ENCODE assay signal across 1 cellular context in genomic region chr1:21853130-21853424, GRCh38.
TF ChIP-seq lines count a peak whose summit lies in the region.

No MANE protein-coding gene starts in this region.

TF ChIP-seq in K562, 482 proteins besides CTCF, POLR2A, EP300 and RAD21 (continued from another document):
- TF ChIP-seq ZNF592 (IDR thresholded peaks at IDR 0.05) (peak; percentile 50; the same call in 1 of the 2 replicates), MNT (conservative IDR thresholded peaks at IDR 0.05) (0 out of 4 replicates have a peak, but pooled peaks of 1 of the 2 experiments have one; percentile 21), ZBTB49 (CRISPR knock-in tag; IDR thresholded peaks at IDR 0.05; ENCODE audit: borderline replicate concordance) (no peak), TEAD4 (IDR thresholded peaks at IDR 0.05; ENCODE audit: low read length) (no peak), TEAD4 (CRISPR knock-in tag; IDR thresholded peaks at IDR 0.05; ENCODE audit: borderline replicate concordance) (no peak; the same call in 1 of the 2 replicates), KLF6 (CRISPR knock-in tag; IDR thresholded peaks at IDR 0.05; ENCODE audit: borderline replicate concordance) (peak; percentile 78; the same call in 1 of the 2 replicates), KLF1 (tag; IDR thresholded peaks at IDR 0.05) (peak; percentile 97), ZNF41 (CRISPR knock-in tag; conservative IDR thresholded peaks at IDR 0.05) (no peak), NFE2 (IDR thresholded peaks at IDR 0.05; ENCODE audit: low read depth) (no peak), MYC (IDR thresholded peaks at IDR 0.05; ENCODE audit: low read depth, low read length) (peak; percentile 25; the same call in 1 of the 2 replicates), MYC (CRISPR knock-in tag; IDR thresholded peaks at IDR 0.05; ENCODE audit: borderline replicate concordance, low read depth) (no peak), KDM5B (IDR thresholded peaks at IDR 0.05; ENCODE audit: insufficient replicate concordance, low read depth, low read length) (no peak), MAX (CRISPR knock-in tag; IDR thresholded peaks at IDR 0.05) (peak; percentile 95), EP400 (IDR thresholded peaks at IDR 0.05) (peak; percentile 44; the same call in 1 of the 2 replicates), CBFB (CRISPR knock-in tag; IDR thresholded peaks at IDR 0.05) (peak; percentile 55; the same call in 1 of the 2 replicates), NR2C1 (IDR thresholded peaks at IDR 0.05) (no peak), NR2C1 (tag; IDR thresholded peaks at IDR 0.05) (no peak), ARID3B (CRISPR knock-in tag; IDR thresholded peaks at IDR 0.05; ENCODE audit: borderline replicate concordance) (no peak), ZBTB33 (CRISPR knock-in tag; IDR thresholded peaks at IDR 0.05) (peak; percentile 92), ZNF639 (CRISPR knock-in tag; conservative IDR thresholded peaks at IDR 0.05 in 1 of 2, IDR thresholded peaks at IDR 0.05 in 1 of 2) (no peak), YY1 (IDR thresholded peaks at IDR 0.05; ENCODE audit: borderline replicate concordance in 1 of 3, control insufficient read depth in 1 of 3, extremely low read depth in 1 of 3, insufficient read depth in 3 of 3, insufficient read length in 1 of 3, insufficient replicate concordance in 2 of 3, low read depth in 1 of 3, low read length in 2 of 3) (peak in 2 of 3 experiments; percentile 40 to 71)
- TF ChIP-seq, protein P1, sequence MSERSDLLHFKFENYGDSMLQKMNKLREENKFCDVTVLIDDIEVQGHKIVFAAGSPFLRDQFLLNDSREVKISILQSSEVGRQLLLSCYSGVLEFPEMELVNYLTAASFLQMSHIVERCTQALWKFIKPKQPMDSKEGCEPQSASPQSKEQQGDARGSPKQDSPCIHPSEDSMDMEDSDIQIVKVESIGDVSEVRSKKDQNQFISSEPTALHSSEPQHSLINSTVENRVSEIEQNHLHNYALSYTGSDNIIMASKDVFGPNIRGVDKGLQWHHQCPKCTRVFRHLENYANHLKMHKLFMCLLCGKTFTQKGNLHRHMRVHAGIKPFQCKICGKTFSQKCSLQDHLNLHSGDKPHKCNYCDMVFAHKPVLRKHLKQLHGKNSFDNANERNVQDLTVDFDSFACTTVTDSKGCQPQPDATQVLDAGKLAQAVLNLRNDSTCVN (CRISPR knock-in tag; IDR thresholded peaks at IDR 0.05) = no peak
- TF ChIP-seq, protein P2, sequence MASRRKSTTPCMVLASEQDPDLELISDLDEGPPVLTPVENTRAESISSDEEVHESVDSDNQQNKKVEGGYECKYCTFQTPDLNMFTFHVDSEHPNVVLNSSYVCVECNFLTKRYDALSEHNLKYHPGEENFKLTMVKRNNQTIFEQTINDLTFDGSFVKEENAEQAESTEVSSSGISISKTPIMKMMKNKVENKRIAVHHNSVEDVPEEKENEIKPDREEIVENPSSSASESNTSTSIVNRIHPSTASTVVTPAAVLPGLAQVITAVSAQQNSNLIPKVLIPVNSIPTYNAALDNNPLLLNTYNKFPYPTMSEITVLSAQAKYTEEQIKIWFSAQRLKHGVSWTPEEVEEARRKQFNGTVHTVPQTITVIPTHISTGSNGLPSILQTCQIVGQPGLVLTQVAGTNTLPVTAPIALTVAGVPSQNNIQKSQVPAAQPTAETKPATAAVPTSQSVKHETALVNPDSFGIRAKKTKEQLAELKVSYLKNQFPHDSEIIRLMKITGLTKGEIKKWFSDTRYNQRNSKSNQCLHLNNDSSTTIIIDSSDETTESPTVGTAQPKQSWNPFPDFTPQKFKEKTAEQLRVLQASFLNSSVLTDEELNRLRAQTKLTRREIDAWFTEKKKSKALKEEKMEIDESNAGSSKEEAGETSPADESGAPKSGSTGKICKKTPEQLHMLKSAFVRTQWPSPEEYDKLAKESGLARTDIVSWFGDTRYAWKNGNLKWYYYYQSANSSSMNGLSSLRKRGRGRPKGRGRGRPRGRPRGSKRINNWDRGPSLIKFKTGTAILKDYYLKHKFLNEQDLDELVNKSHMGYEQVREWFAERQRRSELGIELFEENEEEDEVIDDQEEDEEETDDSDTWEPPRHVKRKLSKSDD (conservative IDR thresholded peaks at IDR 0.05; ENCODE audit: low read length) = no peak
- TF ChIP-seq, protein P3, sequence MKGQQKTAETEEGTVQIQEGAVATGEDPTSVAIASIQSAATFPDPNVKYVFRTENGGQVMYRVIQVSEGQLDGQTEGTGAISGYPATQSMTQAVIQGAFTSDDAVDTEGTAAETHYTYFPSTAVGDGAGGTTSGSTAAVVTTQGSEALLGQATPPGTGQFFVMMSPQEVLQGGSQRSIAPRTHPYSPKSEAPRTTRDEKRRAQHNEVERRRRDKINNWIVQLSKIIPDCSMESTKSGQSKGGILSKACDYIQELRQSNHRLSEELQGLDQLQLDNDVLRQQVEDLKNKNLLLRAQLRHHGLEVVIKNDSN (CRISPR knock-in tag; IDR thresholded peaks at IDR 0.05) = peak; percentile 53; the same call in 1 of the 2 replicates
